In the genomic region with DNA sequence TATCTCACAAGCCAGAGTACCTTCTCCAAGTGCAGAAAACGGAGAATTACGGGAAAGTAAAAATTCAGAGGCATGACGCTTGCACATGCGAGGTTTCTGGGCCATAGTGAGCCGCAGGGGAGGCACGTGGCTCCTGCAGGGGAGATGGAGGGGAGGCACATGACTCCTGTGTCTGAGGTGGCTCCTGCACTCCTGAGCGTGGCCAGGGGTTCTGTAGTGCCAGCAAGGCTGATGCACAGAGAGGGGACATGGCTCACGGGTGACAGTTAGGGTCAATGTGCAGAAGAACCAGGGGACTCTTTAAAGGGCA, we compare ENCODE assay signal across 23 cellular contexts.
DNase-seq lines count a peak whose midpoint lies in the region; ATAC-seq, FAIRE-seq and TF ChIP-seq lines count a peak whose summit lies in the region.
"Had no signal": no experiment of that assay in that cellular context is flagged by ENCODE, and none has a peak within 500 bp of the region (broad histone marks: within the 10 kb centered on the region; RNA-seq: fewer than 3 reads in every experiment).

No MANE protein-coding gene starts in this region.

- H3K4me3 ChIP-seq in HepG2 (replicated peaks in 1 of 3; ENCODE audit: insufficient read depth in 1 of 3, low read depth in 2 of 3, low read length in 3 of 3) (no peak overlapping the region), right lobe of liver (no peak overlapping the region), lower lobe of right lung (no peak overlapping the region)
- H3K4me3 ChIP-seq: HAP-1 had no signal

- no peak overlapping the region for H2AFZ ChIP-seq in HepG2 (ENCODE audit: low read length)

- no peaks in the 10 kb centered on the region for H3K9me3 Mint-ChIP-seq in stimulated activated naive B cell treated with anti-CD40 and anti-IgM and Interleukin-4, amounts not matched to agents 10 μg/mL and 1 μg/mL and 100 μg/mL, for 72 hours
- H3K9me3 Mint-ChIP-seq: HFFc6 had no signal

- no TSS peak for BruUV-seq in HepG2 (replicated peaks; lab: Mats Ljungman, UMichigan)

- H3K27ac ChIP-seq in HepG2 (ENCODE audit: extremely low read length, insufficient read depth, low read length) (no peak overlapping the region), right lobe of liver (no peak overlapping the region), angular gyrus (ENCODE audit: low read depth, low read length) (peak overlapping the region; percentile 41), lower lobe of right lung (no peak overlapping the region)
- H3K27ac ChIP-seq: 22Rv1 had no signal

- H3K4me1 ChIP-seq in HepG2 (ENCODE audit: insufficient read depth, low read length) = no peaks in the 10 kb centered on the region
- H3K4me1 ChIP-seq in right lobe of liver = no peaks in the 10 kb centered on the region
- no peaks in the 10 kb centered on the region for H3K4me1 ChIP-seq in lower lobe of right lung
- H3K4me1 ChIP-seq: HAP-1 had no signal

- no peaks in the 10 kb centered on the region for H3K36me3 Mint-ChIP-seq in stimulated activated naive B cell treated with anti-CD40 and anti-IgM and Interleukin-4, amounts not matched to agents 10 μg/mL and 1 μg/mL and 100 μg/mL, for 72 hours
- H3K36me3 Mint-ChIP-seq: CD4-positive, alpha-beta memory T cell had no signal

- peaks cover 2% of the 10 kb centered on the region; the same call in 1 of the 2 replicates for H4K20me1 ChIP-seq in HepG2 (ENCODE audit: insufficient read depth, low read length)

- 4% methylated on average over 8 of the region's 8 CpGs for WGBS in HepG2 (ENCODE audit: low lambda C conversion rate)
- WGBS in right lobe of liver (ENCODE audit: insufficient coverage, low coverage, low lambda C conversion rate, missing lambda C conversion rate) = 60% methylated on average over 6 of the region's 8 CpGs

- no peak overlapping the region for H3K4me3 Mint-ChIP-seq in stimulated activated naive B cell treated with anti-CD40 and anti-IgM and Interleukin-4, amounts not matched to agents 10 μg/mL and 1 μg/mL and 100 μg/mL, for 72 hours
- H3K4me3 Mint-ChIP-seq: B cell; CD4-positive, alpha-beta memory T cell; HFFc6 had no signal

- TF ChIP-seq CTCF in HepG2 (CRISPR knock-in tag; IDR thresholded peaks at IDR 0.05) = no peak
- TF ChIP-seq CTCF in right lobe of liver (IDR thresholded peaks at IDR 0.05) = no peak
- TF ChIP-seq CTCF in lower lobe of right lung (IDR thresholded peaks at IDR 0.05) = no peak

- POLR2A ChIA-PET in HepG2 (lab: Yijun Ruan, JAX) = no interaction called here

- no peak overlapping the region for H3K4me2 ChIP-seq in HepG2 (ENCODE audit: low read depth, low read length)

- H3K4me1 Mint-ChIP-seq in stimulated activated naive B cell treated with anti-CD40 and anti-IgM and Interleukin-4, amounts not matched to agents 10 μg/mL and 1 μg/mL and 100 μg/mL, for 72 hours = peaks cover 0 to 2% of the 10 kb centered on the region in 2 donors
- H3K4me1 Mint-ChIP-seq: B cell; CD4-positive, alpha-beta memory T cell had no signal

- TF ChIP-seq EP300 in HepG2 (IDR thresholded peaks at IDR 0.05; ENCODE audit: low read depth in 2 of 2, low read length in 2 of 2) (no peak), HepG2 (CRISPR knock-in tag; IDR thresholded peaks at IDR 0.05; ENCODE audit: borderline replicate concordance) (no peak)

- no peak overlapping the region for H3K27ac Mint-ChIP-seq in stimulated activated naive B cell treated with anti-CD40 and anti-IgM and Interleukin-4, amounts not matched to agents 10 μg/mL and 1 μg/mL and 100 μg/mL, for 72 hours
- H3K27ac Mint-ChIP-seq: B cell; CD4-positive, alpha-beta memory T cell; HFFc6 had no signal

- no peak for TF ChIP-seq RAD21 in HepG2 (CRISPR knock-in tag; IDR thresholded peaks at IDR 0.05)

- no peak for FAIRE-seq in HepG2 (lab: Jason Lieb, UNC)
- FAIRE-seq: A204.1, GM12891, GM18507, H54 had no signal

- H3K9me3 ChIP-seq in HepG2 (ENCODE audit: low read length) (no peaks in the 10 kb centered on the region), right lobe of liver (no peaks in the 10 kb centered on the region), lower lobe of right lung (no peaks in the 10 kb centered on the region)
- H3K9me3 ChIP-seq: HAP-1 had no signal

- no peak for DNase-seq in HepG2 (ENCODE audit: low spot score)
- no peak for DNase-seq in right lobe of liver
- DNase-seq in lower lobe of right lung = peak; percentile 1
- DNase-seq in stimulated activated naive B cell treated with anti-CD40 and anti-IgM and Interleukin-4, amounts not matched to agents 10 μg/mL and 1 μg/mL and 100 μg/mL, for 72 hours = no peak
- DNase-seq in stimulated activated naive CD4-positive, alpha-beta T cell (lab: John Stamatoyannopoulos, UW) = no peak
- no peak for DNase-seq in NK-92 treated with Interleukin-12 subunit alpha and Interleukin-12 subunit beta, amount 100 ng/mL, for 24 hours (lab: John Stamatoyannopoulos, UW)
- DNase-seq: C1 segment of cervical spinal cord; Calu3; CD4-positive, alpha-beta memory T cell; COR-L47; DMS53; DMS79 treated with DMSO at 0.1 percent for 48 hours; GF-D8; GOT3; HFFc6 had no signal

- H3K27me3 ChIP-seq in HepG2 (ENCODE audit: control insufficient read depth in 1 of 2, insufficient read depth in 2 of 2, low read length in 2 of 2) (peaks cover 21 to 87% of the 10 kb centered on the region in 2 experiments), right lobe of liver (no peaks in the 10 kb centered on the region), lower lobe of right lung (ENCODE audit: low read depth) (peaks cover 49% of the 10 kb centered on the region)

- no peak overlapping the region for H3K9ac ChIP-seq in HepG2 (ENCODE audit: insufficient read depth, low read depth, low read length)

- peaks cover 45 to 80% of the 10 kb centered on the region in 2 donors for H3K27me3 Mint-ChIP-seq in stimulated activated naive B cell treated with anti-CD40 and anti-IgM and Interleukin-4, amounts not matched to agents 10 μg/mL and 1 μg/mL and 100 μg/mL, for 72 hours

- CTCF ChIA-PET in HepG2 (lab: Yijun Ruan, JAX; ENCODE audit: low intra/inter-chr PET ratio, low total read pairs) = no interaction called here

- H3K79me2 ChIP-seq in HepG2 (ENCODE audit: insufficient read depth, low read length) = no peaks in the 10 kb centered on the region

- no peak for TF ChIP-seq POLR2A in HepG2 (IDR thresholded peaks at IDR 0.05; ENCODE audit: insufficient read depth in 1 of 2, low read depth in 2 of 2, low read length in 2 of 2)
- no peak for TF ChIP-seq POLR2A in right lobe of liver (IDR thresholded peaks at IDR 0.05)

- intact Hi-C loops in HepG2 (cut with micrococcal nuclease; ENCODE audit: unreplicated experiment) = no loop called here
- intact Hi-C loops in right lobe of liver (cut with DNase I) = no loop called here
- intact Hi-C loops in lower lobe of right lung (cut with DNase I) = no loop called here

- H3K36me3 ChIP-seq in HepG2 (replicated peaks in 1 of 2; ENCODE audit: control insufficient read depth in 1 of 2, insufficient read depth in 2 of 2, low read length in 2 of 2) = no peaks in the 10 kb centered on the region
- H3K36me3 ChIP-seq in right lobe of liver = no peaks in the 10 kb centered on the region
- H3K36me3 ChIP-seq in lower lobe of right lung = no peaks in the 10 kb centered on the region
- H3K36me3 ChIP-seq: HAP-1 had no signal

- in situ Hi-C loops in HepG2 (cut with HindIII; ENCODE audit: extremely low pct_ligation_motif_present, low pct_unique_long_range_greater_than_20kb) = no loop called here

- ATAC-seq in HepG2 (no peak), right lobe of liver (no peak), lower lobe of right lung (no peak)
- ATAC-seq in stimulated activated naive B cell treated with anti-CD40 and anti-IgM and Interleukin-4, amounts not matched to agents 10 μg/mL and 1 μg/mL and 100 μg/mL, for 72 hours (replicated peaks) = no peak

TF ChIP-seq in HepG2, 621 proteins besides CTCF, POLR2A, EP300 and RAD21:
- TF ChIP-seq, protein P1, sequence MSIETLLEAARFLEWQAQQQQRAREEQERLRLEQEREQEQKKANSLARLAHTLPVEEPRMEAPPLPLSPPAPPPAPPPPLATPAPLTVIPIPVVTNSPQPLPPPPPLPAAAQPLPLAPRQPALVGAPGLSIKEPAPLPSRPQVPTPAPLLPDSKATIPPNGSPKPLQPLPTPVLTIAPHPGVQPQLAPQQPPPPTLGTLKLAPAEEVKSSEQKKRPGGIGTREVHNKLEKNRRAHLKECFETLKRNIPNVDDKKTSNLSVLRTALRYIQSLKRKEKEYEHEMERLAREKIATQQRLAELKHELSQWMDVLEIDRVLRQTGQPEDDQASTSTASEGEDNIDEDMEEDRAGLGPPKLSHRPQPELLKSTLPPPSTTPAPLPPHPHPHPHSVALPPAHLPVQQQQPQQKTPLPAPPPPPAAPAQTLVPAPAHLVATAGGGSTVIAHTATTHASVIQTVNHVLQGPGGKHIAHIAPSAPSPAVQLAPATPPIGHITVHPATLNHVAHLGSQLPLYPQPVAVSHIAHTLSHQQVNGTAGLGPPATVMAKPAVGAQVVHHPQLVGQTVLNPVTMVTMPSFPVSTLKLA (IDR thresholded peaks at IDR 0.05) = peak; percentile 65
- no peak for TF ChIP-seq MXD3 (CRISPR knock-in tag; IDR thresholded peaks at IDR 0.05)
